ENCODE assay signal across 1 cellular context in the genomic region with DNA sequence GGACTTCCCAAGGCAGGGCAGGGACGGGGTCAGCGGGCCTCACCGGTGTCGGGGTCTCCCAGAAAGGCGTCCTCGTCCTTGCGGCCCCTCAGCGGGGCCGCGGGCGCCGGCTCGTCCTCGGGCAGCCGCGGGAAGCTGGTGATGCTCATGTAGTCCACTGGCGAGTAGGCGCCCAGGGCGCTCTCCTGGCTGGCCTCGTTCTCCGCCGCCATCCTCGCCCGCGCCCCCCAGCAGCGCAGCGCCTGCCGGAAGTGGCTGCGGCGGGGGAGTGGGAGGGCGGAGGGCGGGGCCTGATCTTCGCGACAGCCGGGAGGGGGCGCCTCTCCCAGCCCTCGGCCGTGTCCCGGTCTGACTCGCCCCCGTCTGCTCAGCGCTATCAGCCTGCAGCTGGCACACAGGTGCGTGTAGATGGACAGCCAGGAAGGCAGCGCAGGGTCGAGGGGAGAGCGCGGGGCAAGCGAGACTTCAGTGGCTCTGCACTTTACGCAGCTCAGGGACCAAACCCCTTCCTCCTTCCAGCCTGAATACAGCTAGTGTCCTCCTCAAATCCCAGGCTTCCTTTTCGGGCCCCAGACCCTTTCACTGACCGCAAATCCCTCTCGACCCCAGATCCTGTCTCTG.
TF ChIP-seq lines count a peak whose summit lies in the region.

GGT7 (minus strand) TSS at position 253 of the 621 bp plus-strand sequence; CDS start at position 212, 41 bp downstream.

TF ChIP-seq in K562, 482 proteins besides CTCF, POLR2A, EP300 and RAD21 (continued from another document and continues in another):
- TF ChIP-seq, protein P1, sequence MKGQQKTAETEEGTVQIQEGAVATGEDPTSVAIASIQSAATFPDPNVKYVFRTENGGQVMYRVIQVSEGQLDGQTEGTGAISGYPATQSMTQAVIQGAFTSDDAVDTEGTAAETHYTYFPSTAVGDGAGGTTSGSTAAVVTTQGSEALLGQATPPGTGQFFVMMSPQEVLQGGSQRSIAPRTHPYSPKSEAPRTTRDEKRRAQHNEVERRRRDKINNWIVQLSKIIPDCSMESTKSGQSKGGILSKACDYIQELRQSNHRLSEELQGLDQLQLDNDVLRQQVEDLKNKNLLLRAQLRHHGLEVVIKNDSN (CRISPR knock-in tag; IDR thresholded peaks at IDR 0.05): peak; percentile 39
- TF ChIP-seq TOE1 (IDR thresholded peaks at IDR 0.05; ENCODE audit: borderline replicate concordance) (no peak; the same call in 1 of the 2 replicates), TOE1 (CRISPR knock-in tag; IDR thresholded peaks at IDR 0.05; ENCODE audit: borderline replicate concordance, low read depth) (no peak), AFF1 (IDR thresholded peaks at IDR 0.05; ENCODE audit: low read depth in 1 of 2, partially characterized antibody in 2 of 2) (no peak), NCOA6 (IDR thresholded peaks at IDR 0.05) (no peak), SREBF1 (IDR thresholded peaks at IDR 0.05; ENCODE audit: borderline replicate concordance, low read depth, low read length) (no peak), SFPQ (IDR thresholded peaks at IDR 0.05; ENCODE audit: low read depth, low read length) (no peak), RNF2 (IDR thresholded peaks at IDR 0.05) (peak; percentile 53; the same call in 1 of the 2 replicates), ARID1B (IDR thresholded peaks at IDR 0.05) (peak; percentile 76), MLX (CRISPR knock-in tag; conservative IDR thresholded peaks at IDR 0.05) (no peak), ZNF146 (CRISPR knock-in tag; IDR thresholded peaks at IDR 0.05; ENCODE audit: unreplicated experiment) (no peak), NR3C1 (CRISPR knock-in tag; IDR thresholded peaks at IDR 0.05) (no peak), JUND (IDR thresholded peaks at IDR 0.05; ENCODE audit: borderline replicate concordance, low read depth, low read length) (no peak), JUND (tag; IDR thresholded peaks at IDR 0.05; ENCODE audit: borderline replicate concordance, low read depth, low read length) (no peak), ZNF318 (IDR thresholded peaks at IDR 0.05; ENCODE audit: borderline replicate concordance in 1 of 2, low read depth in 1 of 2) (no peak), HNRNPLL (IDR thresholded peaks at IDR 0.05; ENCODE audit: low read depth, low read length, poor library complexity, severe bottlenecking) (no peak), POLR2H (tag; IDR thresholded peaks at IDR 0.05; ENCODE audit: low read depth) (no peak), DPF2 (IDR thresholded peaks at IDR 0.05) (peak; percentile 47), ZZZ3 (IDR thresholded peaks at IDR 0.05) (no peak), JUN (IDR thresholded peaks at IDR 0.05; ENCODE audit: borderline replicate concordance, low read depth, low read length) (no peak), JUN (CRISPR knock-in tag; IDR thresholded peaks at IDR 0.05; ENCODE audit: borderline replicate concordance) (0 out of 2 replicates have a peak, but pooled peaks have one; percentile 51)
- TF ChIP-seq, protein P2, sequence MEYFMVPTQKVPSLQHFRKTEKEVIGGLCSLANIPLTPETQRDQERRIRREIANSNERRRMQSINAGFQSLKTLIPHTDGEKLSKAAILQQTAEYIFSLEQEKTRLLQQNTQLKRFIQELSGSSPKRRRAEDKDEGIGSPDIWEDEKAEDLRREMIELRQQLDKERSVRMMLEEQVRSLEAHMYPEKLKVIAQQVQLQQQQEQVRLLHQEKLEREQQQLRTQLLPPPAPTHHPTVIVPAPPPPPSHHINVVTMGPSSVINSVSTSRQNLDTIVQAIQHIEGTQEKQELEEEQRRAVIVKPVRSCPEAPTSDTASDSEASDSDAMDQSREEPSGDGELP (CRISPR knock-in tag; IDR thresholded peaks at IDR 0.05; ENCODE audit: borderline replicate concordance): peak; percentile 95
- TF ChIP-seq, protein P3, sequence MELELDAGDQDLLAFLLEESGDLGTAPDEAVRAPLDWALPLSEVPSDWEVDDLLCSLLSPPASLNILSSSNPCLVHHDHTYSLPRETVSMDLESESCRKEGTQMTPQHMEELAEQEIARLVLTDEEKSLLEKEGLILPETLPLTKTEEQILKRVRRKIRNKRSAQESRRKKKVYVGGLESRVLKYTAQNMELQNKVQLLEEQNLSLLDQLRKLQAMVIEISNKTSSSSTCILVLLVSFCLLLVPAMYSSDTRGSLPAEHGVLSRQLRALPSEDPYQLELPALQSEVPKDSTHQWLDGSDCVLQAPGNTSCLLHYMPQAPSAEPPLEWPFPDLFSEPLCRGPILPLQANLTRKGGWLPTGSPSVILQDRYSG (tag; conservative IDR thresholded peaks at IDR 0.05; ENCODE audit: low read depth): no peak
- TF ChIP-seq, protein P4, sequence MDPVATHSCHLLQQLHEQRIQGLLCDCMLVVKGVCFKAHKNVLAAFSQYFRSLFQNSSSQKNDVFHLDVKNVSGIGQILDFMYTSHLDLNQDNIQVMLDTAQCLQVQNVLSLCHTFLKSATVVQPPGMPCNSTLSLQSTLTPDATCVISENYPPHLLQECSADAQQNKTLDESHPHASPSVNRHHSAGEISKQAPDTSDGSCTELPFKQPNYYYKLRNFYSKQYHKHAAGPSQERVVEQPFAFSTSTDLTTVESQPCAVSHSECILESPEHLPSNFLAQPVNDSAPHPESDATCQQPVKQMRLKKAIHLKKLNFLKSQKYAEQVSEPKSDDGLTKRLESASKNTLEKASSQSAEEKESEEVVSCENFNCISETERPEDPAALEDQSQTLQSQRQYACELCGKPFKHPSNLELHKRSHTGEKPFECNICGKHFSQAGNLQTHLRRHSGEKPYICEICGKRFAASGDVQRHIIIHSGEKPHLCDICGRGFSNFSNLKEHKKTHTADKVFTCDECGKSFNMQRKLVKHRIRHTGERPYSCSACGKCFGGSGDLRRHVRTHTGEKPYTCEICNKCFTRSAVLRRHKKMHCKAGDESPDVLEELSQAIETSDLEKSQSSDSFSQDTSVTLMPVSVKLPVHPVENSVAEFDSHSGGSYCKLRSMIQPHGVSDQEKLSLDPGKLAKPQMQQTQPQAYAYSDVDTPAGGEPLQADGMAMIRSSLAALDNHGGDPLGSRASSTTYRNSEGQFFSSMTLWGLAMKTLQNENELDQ (CRISPR knock-in tag; IDR thresholded peaks at IDR 0.05; ENCODE audit: borderline replicate concordance): no peak
- TF ChIP-seq, protein P5, sequence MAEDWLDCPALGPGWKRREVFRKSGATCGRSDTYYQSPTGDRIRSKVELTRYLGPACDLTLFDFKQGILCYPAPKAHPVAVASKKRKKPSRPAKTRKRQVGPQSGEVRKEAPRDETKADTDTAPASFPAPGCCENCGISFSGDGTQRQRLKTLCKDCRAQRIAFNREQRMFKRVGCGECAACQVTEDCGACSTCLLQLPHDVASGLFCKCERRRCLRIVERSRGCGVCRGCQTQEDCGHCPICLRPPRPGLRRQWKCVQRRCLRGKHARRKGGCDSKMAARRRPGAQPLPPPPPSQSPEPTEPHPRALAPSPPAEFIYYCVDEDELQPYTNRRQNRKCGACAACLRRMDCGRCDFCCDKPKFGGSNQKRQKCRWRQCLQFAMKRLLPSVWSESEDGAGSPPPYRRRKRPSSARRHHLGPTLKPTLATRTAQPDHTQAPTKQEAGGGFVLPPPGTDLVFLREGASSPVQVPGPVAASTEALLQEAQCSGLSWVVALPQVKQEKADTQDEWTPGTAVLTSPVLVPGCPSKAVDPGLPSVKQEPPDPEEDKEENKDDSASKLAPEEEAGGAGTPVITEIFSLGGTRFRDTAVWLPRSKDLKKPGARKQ (CRISPR knock-in tag; IDR thresholded peaks at IDR 0.05): no peak
